Comparison of ENCODE assay signal across 1 cellular context in the genomic region with DNA sequence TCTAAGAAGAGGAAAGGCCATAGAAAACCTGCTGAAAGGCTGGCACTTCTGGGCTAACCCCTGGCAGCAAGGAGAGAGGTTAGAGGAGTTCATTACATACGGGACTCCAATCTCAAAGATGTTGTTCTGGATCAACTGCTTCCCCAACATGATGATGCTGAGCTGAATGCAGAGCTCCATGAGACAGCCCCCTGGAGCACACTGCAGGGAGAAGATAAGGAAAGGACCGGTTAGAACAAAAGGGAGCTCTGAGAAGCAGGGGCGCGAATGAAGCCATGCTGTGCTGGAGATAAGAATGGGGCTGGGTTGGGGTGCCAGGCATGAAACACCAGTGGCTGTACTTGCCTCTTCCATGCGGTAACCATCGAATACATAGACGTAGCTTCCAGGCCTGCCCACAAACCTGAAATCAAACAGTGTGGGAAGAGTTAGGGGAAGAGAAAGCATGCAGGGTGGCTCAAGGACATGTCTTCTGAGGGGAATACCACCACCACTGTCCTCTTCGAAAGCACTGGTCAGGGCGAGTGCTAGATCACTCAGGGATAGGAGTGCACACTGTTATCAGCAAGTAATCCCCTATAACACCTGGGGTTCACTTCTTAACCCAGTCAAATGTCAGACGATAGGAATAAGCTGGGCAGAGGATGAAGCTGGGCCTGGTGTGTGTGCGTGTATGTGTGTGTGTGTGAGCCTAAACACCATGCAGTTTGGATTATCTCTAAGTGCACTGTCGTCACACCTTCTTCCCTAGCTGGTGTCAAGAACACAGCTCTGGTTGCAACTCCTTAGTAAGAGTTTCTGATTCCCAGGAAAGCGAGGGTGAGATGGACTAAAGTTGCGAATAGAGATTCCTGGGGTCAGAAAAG.
TF ChIP-seq lines count a peak whose summit lies in the region.

No MANE protein-coding gene starts in this region.

TF ChIP-seq in K562, 482 proteins besides CTCF, POLR2A, EP300 and RAD21 (continued from another document and continues in another):
- TF ChIP-seq SIN3A (IDR thresholded peaks at IDR 0.05; ENCODE audit: borderline replicate concordance in 2 of 2, control insufficient read depth in 1 of 2, low read depth in 2 of 2, low read length in 2 of 2) = no peak
- peak; percentile 81 for TF ChIP-seq NFIC (IDR thresholded peaks at IDR 0.05)
- TF ChIP-seq, protein P1, sequence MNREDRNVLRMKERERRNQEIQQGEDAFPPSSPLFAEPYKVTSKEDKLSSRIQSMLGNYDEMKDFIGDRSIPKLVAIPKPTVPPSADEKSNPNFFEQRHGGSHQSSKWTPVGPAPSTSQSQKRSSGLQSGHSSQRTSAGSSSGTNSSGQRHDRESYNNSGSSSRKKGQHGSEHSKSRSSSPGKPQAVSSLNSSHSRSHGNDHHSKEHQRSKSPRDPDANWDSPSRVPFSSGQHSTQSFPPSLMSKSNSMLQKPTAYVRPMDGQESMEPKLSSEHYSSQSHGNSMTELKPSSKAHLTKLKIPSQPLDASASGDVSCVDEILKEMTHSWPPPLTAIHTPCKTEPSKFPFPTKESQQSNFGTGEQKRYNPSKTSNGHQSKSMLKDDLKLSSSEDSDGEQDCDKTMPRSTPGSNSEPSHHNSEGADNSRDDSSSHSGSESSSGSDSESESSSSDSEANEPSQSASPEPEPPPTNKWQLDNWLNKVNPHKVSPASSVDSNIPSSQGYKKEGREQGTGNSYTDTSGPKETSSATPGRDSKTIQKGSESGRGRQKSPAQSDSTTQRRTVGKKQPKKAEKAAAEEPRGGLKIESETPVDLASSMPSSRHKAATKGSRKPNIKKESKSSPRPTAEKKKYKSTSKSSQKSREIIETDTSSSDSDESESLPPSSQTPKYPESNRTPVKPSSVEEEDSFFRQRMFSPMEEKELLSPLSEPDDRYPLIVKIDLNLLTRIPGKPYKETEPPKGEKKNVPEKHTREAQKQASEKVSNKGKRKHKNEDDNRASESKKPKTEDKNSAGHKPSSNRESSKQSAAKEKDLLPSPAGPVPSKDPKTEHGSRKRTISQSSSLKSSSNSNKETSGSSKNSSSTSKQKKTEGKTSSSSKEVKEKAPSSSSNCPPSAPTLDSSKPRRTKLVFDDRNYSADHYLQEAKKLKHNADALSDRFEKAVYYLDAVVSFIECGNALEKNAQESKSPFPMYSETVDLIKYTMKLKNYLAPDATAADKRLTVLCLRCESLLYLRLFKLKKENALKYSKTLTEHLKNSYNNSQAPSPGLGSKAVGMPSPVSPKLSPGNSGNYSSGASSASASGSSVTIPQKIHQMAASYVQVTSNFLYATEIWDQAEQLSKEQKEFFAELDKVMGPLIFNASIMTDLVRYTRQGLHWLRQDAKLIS (CRISPR knock-in tag; IDR thresholded peaks at IDR 0.05) = no peak
- TF ChIP-seq, protein P2, sequence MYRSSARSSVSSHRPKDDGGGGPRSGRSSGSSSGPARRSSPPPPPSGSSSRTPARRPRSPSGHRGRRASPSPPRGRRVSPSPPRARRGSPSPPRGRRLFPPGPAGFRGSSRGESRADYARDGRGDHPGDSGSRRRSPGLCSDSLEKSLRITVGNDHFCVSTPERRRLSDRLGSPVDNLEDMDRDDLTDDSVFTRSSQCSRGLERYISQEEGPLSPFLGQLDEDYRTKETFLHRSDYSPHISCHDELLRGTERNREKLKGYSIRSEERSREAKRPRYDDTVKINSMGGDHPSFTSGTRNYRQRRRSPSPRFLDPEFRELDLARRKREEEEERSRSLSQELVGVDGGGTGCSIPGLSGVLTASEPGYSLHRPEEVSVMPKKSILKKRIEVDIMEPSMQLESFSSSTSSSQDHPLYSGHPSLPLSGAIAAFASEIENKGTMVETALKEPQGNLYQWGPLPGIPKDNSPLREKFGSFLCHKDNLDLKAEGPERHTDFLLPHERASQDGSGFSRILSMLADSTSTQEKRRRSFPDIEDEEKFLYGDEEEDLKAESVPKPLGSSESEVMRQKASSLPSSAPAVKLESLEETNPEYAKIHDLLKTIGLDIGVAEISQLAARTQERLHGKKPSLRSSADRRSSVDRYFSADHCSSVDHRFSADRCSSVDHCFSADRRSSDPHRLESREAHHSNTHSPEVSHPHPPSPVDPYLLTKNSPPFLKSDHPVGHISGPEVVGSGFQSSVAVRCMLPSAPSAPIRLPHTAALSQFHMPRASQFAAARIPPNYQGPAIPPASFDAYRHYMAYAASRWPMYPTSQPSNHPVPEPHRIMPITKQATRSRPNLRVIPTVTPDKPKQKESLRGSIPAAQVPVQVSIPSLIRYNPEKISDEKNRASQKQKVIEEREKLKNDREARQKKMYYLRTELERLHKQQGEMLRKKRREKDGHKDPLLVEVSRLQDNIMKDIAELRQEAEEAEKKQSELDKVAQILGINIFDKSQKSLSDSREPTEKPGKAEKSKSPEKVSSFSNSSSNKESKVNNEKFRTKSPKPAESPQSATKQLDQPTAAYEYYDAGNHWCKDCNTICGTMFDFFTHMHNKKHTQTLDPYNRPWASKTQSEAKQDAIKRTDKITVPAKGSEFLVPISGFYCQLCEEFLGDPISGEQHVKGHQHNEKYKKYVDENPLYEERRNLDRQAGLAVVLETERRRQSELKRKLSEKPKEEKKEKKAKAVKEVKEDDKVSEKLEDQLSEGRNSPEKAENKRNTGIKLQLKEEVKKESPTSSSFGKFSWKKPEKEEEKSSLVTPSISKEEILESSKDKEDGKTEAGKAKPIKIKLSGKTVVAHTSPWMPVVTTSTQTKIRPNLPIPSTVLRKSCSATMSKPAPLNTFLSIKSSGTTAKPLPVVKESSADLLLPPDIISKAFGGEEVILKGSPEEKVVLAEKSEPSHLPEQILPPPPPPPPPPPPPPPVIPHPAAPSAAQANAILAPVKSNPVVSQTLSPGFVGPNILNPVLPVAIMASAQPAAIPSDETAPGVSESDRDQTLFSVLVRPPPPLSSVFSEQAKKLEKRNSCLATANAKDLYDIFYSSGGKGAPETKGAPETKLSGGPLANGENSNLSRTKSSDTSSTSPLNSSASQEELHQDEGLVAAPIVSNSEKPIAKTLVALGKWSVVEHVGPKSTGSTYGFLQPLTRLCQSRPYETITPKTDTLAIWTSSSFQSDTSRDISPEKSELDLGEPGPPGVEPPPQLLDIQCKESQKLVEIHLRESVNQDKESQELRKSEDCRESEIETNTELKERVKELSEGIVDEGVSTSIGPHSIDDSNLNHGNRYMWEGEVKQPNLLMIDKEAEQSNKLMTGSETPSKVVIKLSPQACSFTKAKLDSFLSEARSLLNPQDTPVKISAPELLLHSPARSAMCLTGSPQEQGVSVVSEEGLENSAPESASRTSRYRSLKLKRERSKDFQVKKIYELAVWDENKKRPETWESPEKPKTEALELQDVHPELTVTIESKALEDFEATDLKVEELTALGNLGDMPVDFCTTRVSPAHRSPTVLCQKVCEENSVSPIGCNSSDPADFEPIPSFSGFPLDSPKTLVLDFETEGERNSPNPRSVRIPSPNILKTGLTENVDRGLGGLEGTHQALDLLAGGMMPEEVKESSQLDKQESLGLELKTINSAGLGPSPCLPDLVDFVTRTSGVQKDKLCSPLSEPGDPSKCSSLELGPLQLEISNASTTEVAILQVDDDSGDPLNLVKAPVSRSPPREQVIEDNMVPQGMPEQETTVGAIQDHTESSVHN (IDR thresholded peaks at IDR 0.05; ENCODE audit: borderline replicate concordance in 1 of 2, low read depth in 1 of 2) = no peak
- TF ChIP-seq, protein P3, sequence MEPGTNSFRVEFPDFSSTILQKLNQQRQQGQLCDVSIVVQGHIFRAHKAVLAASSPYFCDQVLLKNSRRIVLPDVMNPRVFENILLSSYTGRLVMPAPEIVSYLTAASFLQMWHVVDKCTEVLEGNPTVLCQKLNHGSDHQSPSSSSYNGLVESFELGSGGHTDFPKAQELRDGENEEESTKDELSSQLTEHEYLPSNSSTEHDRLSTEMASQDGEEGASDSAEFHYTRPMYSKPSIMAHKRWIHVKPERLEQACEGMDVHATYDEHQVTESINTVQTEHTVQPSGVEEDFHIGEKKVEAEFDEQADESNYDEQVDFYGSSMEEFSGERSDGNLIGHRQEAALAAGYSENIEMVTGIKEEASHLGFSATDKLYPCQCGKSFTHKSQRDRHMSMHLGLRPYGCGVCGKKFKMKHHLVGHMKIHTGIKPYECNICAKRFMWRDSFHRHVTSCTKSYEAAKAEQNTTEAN (CRISPR knock-in tag; IDR thresholded peaks at IDR 0.05) = no peak
- TF ChIP-seq, protein P4, sequence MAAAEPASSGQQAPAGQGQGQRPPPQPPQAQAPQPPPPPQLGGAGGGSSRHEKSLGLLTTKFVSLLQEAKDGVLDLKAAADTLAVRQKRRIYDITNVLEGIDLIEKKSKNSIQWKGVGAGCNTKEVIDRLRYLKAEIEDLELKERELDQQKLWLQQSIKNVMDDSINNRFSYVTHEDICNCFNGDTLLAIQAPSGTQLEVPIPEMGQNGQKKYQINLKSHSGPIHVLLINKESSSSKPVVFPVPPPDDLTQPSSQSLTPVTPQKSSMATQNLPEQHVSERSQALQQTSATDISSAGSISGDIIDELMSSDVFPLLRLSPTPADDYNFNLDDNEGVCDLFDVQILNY (CRISPR knock-in tag; IDR thresholded peaks at IDR 0.05) = no peak
- no peak for TF ChIP-seq ZNF232 (CRISPR knock-in tag; IDR thresholded peaks at IDR 0.05)
- peak; percentile 66; the same call in 1 of the 2 replicates for TF ChIP-seq SOX6 (IDR thresholded peaks at IDR 0.05)
- TF ChIP-seq, protein P5, sequence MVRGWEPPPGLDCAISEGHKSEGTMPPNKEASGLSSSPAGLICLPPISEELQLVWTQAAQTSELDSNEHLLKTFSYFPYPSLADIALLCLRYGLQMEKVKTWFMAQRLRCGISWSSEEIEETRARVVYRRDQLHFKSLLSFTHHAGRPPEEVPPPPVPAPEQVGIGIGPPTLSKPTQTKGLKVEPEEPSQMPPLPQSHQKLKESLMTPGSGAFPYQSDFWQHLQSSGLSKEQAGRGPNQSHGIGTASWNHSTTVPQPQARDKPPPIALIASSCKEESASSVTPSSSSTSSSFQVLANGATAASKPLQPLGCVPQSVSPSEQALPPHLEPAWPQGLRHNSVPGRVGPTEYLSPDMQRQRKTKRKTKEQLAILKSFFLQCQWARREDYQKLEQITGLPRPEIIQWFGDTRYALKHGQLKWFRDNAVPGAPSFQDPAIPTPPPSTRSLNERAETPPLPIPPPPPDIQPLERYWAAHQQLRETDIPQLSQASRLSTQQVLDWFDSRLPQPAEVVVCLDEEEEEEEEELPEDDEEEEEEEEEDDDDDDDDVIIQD (CRISPR knock-in tag; IDR thresholded peaks at IDR 0.05) = no peak
- TF ChIP-seq, protein P6, sequence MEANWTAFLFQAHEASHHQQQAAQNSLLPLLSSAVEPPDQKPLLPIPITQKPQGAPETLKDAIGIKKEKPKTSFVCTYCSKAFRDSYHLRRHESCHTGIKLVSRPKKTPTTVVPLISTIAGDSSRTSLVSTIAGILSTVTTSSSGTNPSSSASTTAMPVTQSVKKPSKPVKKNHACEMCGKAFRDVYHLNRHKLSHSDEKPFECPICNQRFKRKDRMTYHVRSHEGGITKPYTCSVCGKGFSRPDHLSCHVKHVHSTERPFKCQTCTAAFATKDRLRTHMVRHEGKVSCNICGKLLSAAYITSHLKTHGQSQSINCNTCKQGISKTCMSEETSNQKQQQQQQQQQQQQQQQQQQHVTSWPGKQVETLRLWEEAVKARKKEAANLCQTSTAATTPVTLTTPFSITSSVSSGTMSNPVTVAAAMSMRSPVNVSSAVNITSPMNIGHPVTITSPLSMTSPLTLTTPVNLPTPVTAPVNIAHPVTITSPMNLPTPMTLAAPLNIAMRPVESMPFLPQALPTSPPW (CRISPR knock-in tag; IDR thresholded peaks at IDR 0.05) = peak; percentile 34; the same call in 1 of the 2 replicates
- TF ChIP-seq SMARCB1 (IDR thresholded peaks at IDR 0.05; ENCODE audit: insufficient read length, low read depth) = no peak
- TF ChIP-seq PPARD (CRISPR knock-in tag; IDR thresholded peaks at IDR 0.05) = no peak
- TF ChIP-seq JUN (IDR thresholded peaks at IDR 0.05; ENCODE audit: borderline replicate concordance, low read depth, low read length) = no peak
- no peak for TF ChIP-seq JUN (CRISPR knock-in tag; IDR thresholded peaks at IDR 0.05; ENCODE audit: borderline replicate concordance)
- TF ChIP-seq MYNN (IDR thresholded peaks at IDR 0.05) = peak; percentile 59; the same call in 1 of the 2 replicates
- TF ChIP-seq MYNN (CRISPR knock-in tag; IDR thresholded peaks at IDR 0.05) = no peak
- no peak for TF ChIP-seq NFE2 (IDR thresholded peaks at IDR 0.05; ENCODE audit: low read depth)
- no peak for TF ChIP-seq HMGN3 (IDR thresholded peaks at IDR 0.05; ENCODE audit: borderline replicate concordance, extremely low read depth, insufficient read length, low read depth, low read length)
- TF ChIP-seq SMARCA4 (IDR thresholded peaks at IDR 0.05) = peak; percentile 78
- TF ChIP-seq, protein P7, sequence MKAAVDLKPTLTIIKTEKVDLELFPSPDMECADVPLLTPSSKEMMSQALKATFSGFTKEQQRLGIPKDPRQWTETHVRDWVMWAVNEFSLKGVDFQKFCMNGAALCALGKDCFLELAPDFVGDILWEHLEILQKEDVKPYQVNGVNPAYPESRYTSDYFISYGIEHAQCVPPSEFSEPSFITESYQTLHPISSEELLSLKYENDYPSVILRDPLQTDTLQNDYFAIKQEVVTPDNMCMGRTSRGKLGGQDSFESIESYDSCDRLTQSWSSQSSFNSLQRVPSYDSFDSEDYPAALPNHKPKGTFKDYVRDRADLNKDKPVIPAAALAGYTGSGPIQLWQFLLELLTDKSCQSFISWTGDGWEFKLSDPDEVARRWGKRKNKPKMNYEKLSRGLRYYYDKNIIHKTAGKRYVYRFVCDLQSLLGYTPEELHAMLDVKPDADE (conservative IDR thresholded peaks at IDR 0.05; ENCODE audit: control insufficient read depth, low read depth, low read length) = no peak
- TF ChIP-seq RBM34 (IDR thresholded peaks at IDR 0.05; ENCODE audit: borderline replicate concordance, insufficient read depth, low read length) = no peak
- peak; percentile 36; the same call in 1 of the 2 replicates for TF ChIP-seq BHLHE40 (IDR thresholded peaks at IDR 0.05; ENCODE audit: low read length)
- TF ChIP-seq ZNF764 (CRISPR knock-in tag; IDR thresholded peaks at IDR 0.05; ENCODE audit: low read depth) = no peak
- TF ChIP-seq, protein P8, sequence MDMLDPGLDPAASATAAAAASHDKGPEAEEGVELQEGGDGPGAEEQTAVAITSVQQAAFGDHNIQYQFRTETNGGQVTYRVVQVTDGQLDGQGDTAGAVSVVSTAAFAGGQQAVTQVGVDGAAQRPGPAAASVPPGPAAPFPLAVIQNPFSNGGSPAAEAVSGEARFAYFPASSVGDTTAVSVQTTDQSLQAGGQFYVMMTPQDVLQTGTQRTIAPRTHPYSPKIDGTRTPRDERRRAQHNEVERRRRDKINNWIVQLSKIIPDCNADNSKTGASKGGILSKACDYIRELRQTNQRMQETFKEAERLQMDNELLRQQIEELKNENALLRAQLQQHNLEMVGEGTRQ (CRISPR knock-in tag; IDR thresholded peaks at IDR 0.05) = no peak
- peak; percentile 23 for TF ChIP-seq CCNT2 (IDR thresholded peaks at IDR 0.05; ENCODE audit: borderline replicate concordance, extremely low read depth, insufficient read length, low read depth, low read length)
- peak; percentile 82 for TF ChIP-seq TEAD4 (IDR thresholded peaks at IDR 0.05; ENCODE audit: low read length)
- TF ChIP-seq TEAD4 (CRISPR knock-in tag; IDR thresholded peaks at IDR 0.05; ENCODE audit: borderline replicate concordance) = no peak
- no peak for TF ChIP-seq NBN (IDR thresholded peaks at IDR 0.05; ENCODE audit: low read depth)
- no peak for TF ChIP-seq ZNF239 (CRISPR knock-in tag; IDR thresholded peaks at IDR 0.05)
- TF ChIP-seq SIN3B (IDR thresholded peaks at IDR 0.05; ENCODE audit: low read depth) = no peak
- no peak for TF ChIP-seq ZNF778 (CRISPR knock-in tag; IDR thresholded peaks at IDR 0.05)
- TF ChIP-seq NCOA4 (IDR thresholded peaks at IDR 0.05; ENCODE audit: partially characterized antibody) = no peak
